In the genomic region with DNA sequence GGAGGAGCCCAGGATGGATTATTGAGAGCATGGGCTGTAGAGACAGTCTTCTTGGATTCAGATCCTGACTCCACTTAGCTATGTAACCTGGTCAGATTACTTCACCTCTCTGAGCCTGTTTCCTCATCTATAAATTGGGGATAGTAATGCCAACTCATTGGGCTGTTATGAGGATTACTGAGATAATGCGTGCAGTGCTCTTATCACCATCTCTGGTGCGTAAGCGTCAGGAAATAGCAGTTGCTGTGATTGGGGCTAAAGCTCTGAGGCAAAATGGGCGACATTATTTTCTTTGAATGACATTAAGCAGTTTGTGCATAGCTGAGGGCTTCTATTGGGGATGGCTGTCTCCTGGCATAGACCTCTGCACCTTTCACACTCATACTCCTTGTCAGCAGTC, we compare ENCODE assay signal across 17 cellular contexts. TPM values are rescaled to one million over a fixed set of nuclear protein-coding genes. Genes with fewer than 3 reads are reported as not detected.
"Had no signal": no experiment of that assay in that cellular context is flagged by ENCODE, and none has a peak within 500 bp of the region (broad histone marks: within the 10 kb centered on the region; RNA-seq: fewer than 3 reads in every experiment).

No MANE protein-coding gene starts in this region.

- H3K27me3 ChIP-seq: brain microvascular endothelial cell, pancreas had no signal

- H3K27ac ChIP-seq: brain microvascular endothelial cell, coronary artery, pancreas had no signal

- H3K4me3 Mint-ChIP-seq: central memory CD8-positive, alpha-beta T cell had no signal

- DNase-seq: activated CD4-positive, alpha-beta T cell treated with anti-CD3 and anti-CD28 coated beads for 1 hour; activated CD4-positive, alpha-beta T cell treated with anti-CD3 and anti-CD28 coated beads, Interleukin-2, amount 50 U/mL, for 4 hours; activated gamma-delta T cell; activated T-cell treated with anti-CD3 and anti-CD28 coated beads for 4 hours; anterior cingulate cortex; brain microvascular endothelial cell; effector CD4-positive, alpha-beta T cell; foreskin melanocyte; head of caudate nucleus; pancreas; stimulated activated CD4-positive, alpha-beta T cell treated with anti-CD3 and anti-CD28 coated beads, Interleukin-1b, Interleukin-23, amount 100 ng/mL, for 48 hours; SW 1271 had no signal

- H3K9me3 Mint-ChIP-seq: central memory CD8-positive, alpha-beta T cell had no signal

- H3K9me3 ChIP-seq: pancreas had no signal

- ATAC-seq: pancreas had no signal

- H3K4me3 ChIP-seq: coronary artery, pancreas had no signal

- H3K27me3 Mint-ChIP-seq: central memory CD8-positive, alpha-beta T cell had no signal

- FAIRE-seq: pancreas had no signal

RNA-seq across cellular contexts. Expression of gene MSMP, which starts 1.0 kb away (rescaled TPM):
- total RNA-seq: fibroblast of lung, renal cortical epithelial cell, ureter had no signal
- polyA plus RNA-seq: fibroblast of lung had no signal
